ENCODE assay signal across 16 cellular contexts in the genomic region with DNA sequence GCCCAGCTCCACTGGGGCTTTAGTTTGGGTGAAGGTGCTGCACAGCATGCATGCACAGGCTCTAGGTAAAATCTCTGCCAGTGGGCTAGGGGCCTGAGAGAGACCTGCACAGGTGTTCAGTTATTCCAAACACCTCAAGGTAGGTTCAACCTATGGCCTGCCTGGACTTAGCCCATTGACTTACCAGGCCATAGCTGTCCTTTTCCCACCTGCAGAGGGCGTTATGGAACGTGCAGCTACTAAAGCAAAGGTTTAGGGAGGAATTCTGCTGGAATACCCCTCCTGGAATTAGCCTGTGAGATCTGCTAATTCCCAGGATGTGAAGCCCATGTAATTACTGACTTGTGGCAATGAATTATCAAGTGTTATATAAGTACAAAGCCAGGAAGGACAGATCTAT. TPM values are rescaled to one million over a fixed set of nuclear protein-coding genes. Genes with fewer than 3 reads are reported as not detected.
DNase-seq lines count a peak whose midpoint lies in the region; ATAC-seq, FAIRE-seq and TF ChIP-seq lines count a peak whose summit lies in the region.
"Had no signal": no experiment of that assay in that cellular context is flagged by ENCODE, and none has a peak within 500 bp of the region (broad histone marks: within the 10 kb centered on the region; RNA-seq: fewer than 3 reads in every experiment).

No MANE protein-coding gene starts in this region.

- H3K4me3 ChIP-seq in H7 (ENCODE audit: insufficient read depth, low read depth, low read length) (no peak overlapping the region), GM12878 (no peak overlapping the region), keratinocyte (ENCODE audit: control insufficient read depth in 2 of 3, extremely low read depth in 1 of 3, insufficient read depth in 2 of 3, low read depth in 1 of 3, low read length in 3 of 3) (no peak overlapping the region), gastroesophageal sphincter (no peak overlapping the region)
- H3K4me3 ChIP-seq: MG63 had no signal

- no peak overlapping the region for H3K4me3 Mint-ChIP-seq in natural killer cell
- H3K4me3 Mint-ChIP-seq: activated naive CD4-positive, alpha-beta T cell treated with anti-CD3 and anti-CD28 coated beads for 36 hours; CD8-positive, alpha-beta memory T cell; stimulated activated naive CD8-positive, alpha-beta T cell treated with anti-CD3 and anti-CD28 coated beads, Interleukin-15, Interleukin-2, amounts not matched to agents 100 ng/mL and 50 ng/mL, for 24 hours had no signal

- no peaks in the 10 kb centered on the region for H3K9me1 ChIP-seq in keratinocyte (ENCODE audit: control insufficient read depth, extremely low read depth, insufficient read depth, low read length)

- H3K36me3 ChIP-seq in H7 (replicated peaks; ENCODE audit: control insufficient read depth, insufficient read depth, low read length) = no peaks in the 10 kb centered on the region
- H3K36me3 ChIP-seq in GM12878 (ENCODE audit: control insufficient read depth in 2 of 2, insufficient read depth in 2 of 2, low read length in 1 of 2) = no peaks in the 10 kb centered on the region
- no peaks in the 10 kb centered on the region for H3K36me3 ChIP-seq in keratinocyte (ENCODE audit: control insufficient read depth in 2 of 2, extremely low read depth in 1 of 2, insufficient read depth in 2 of 2, low read length in 2 of 2)
- no peaks in the 10 kb centered on the region for H3K36me3 ChIP-seq in gastroesophageal sphincter
- H3K36me3 ChIP-seq: MG63 had no signal

- TF ChIP-seq EP300 in GM12878 (IDR thresholded peaks at IDR 0.05; ENCODE audit: borderline replicate concordance in 1 of 2, control insufficient read depth in 1 of 2, low read depth in 2 of 2, low read length in 2 of 2) (no peak), gastroesophageal sphincter (IDR thresholded peaks at IDR 0.05) (no peak)

- H3K27ac ChIP-seq in GM12878 (ENCODE audit: control insufficient read depth, insufficient read depth) (no peak overlapping the region), keratinocyte (ENCODE audit: control insufficient read depth, insufficient read depth, low read length) (no peak overlapping the region), gastroesophageal sphincter (no peak overlapping the region)

- in situ Hi-C loops in GM12878 (cut with MboI) = loop anchor here (25.0 kb wide), 1 partner anchor 290 kb away; no protein-coding TSS in a partner anchor

- CTCF ChIA-PET in GM12878 (lab: Yijun Ruan, JAX) = interaction anchor here (1.3 to 1.6 kb wide), 2 partner anchors 10 to 14 kb away, joined by 5 to 6 read pairs; no protein-coding TSS in a partner anchor

- no peak overlapping the region for H3K27ac Mint-ChIP-seq in natural killer cell
- H3K27ac Mint-ChIP-seq: activated naive CD4-positive, alpha-beta T cell treated with anti-CD3 and anti-CD28 coated beads for 36 hours; CD8-positive, alpha-beta memory T cell; stimulated activated naive CD8-positive, alpha-beta T cell treated with anti-CD3 and anti-CD28 coated beads, Interleukin-15, Interleukin-2, amounts not matched to agents 100 ng/mL and 50 ng/mL, for 24 hours had no signal

- dilution Hi-C loops in keratinocyte (cut with MboI; ENCODE audit: extremely low pct_ligation_motif_present, low sequenced_read_pairs) = no loop called here

- H3K9ac ChIP-seq in GM12878 (ENCODE audit: control insufficient read depth, insufficient read depth, low read length) (no peak overlapping the region), keratinocyte (ENCODE audit: control insufficient read depth, extremely low read depth, insufficient read depth, low read length) (no peak overlapping the region)

- peaks cover 0 to 2% of the 10 kb centered on the region in 2 donors for H3K9me3 Mint-ChIP-seq in natural killer cell
- H3K9me3 Mint-ChIP-seq: activated naive CD4-positive, alpha-beta T cell treated with anti-CD3 and anti-CD28 coated beads for 36 hours; stimulated activated naive CD8-positive, alpha-beta T cell treated with anti-CD3 and anti-CD28 coated beads, Interleukin-15, Interleukin-2, amounts not matched to agents 100 ng/mL and 50 ng/mL, for 24 hours had no signal

- WGBS in GM12878 (ENCODE audit: insufficient coverage, insufficient replicate concordance, low lambda C conversion rate, missing lambda C conversion rate) = 0% methylated on average over 2 of the region's 2 CpGs
- WGBS in gastroesophageal sphincter (ENCODE audit: low coverage in 1 of 2), 2 donors = no CpG with 5 or more reads among the region's 2 CpGs

- peak; percentile 11 to 21 (median 20); a peak in 4 of 6 replicates for TF ChIP-seq CTCF in GM12878 (IDR thresholded peaks at IDR 0.05 in 2 of 3, conservative IDR thresholded peaks at IDR 0.05 in 1 of 3; ENCODE audit: control insufficient read depth in 2 of 3, extremely low read depth in 1 of 3, insufficient read depth in 1 of 3, low read depth in 3 of 3, low read length in 3 of 3)
- TF ChIP-seq CTCF in keratinocyte (optimal IDR thresholded peaks at IDR 0.05 in 1 of 3, IDR thresholded peaks at IDR 0.05 in 1 of 3, conservative IDR thresholded peaks at IDR 0.05 in 1 of 3; ENCODE audit: extremely low read depth in 1 of 3, insufficient read depth in 2 of 3, low read length in 3 of 3) = peak; percentile 24 to 62 (median 42)
- no peak for TF ChIP-seq CTCF in gastroesophageal sphincter (IDR thresholded peaks at IDR 0.05)
- TF ChIP-seq CTCF in natural killer cell (IDR thresholded peaks at IDR 0.05) = no peak

- no peaks in the 10 kb centered on the region for H4K20me1 ChIP-seq in GM12878 (ENCODE audit: control insufficient read depth, insufficient read depth)
- H4K20me1 ChIP-seq in keratinocyte (ENCODE audit: control insufficient read depth, extremely low read depth, insufficient read depth, low read length) = no peaks in the 10 kb centered on the region

- no peak overlapping the region for H3K4me2 ChIP-seq in GM12878 (ENCODE audit: control insufficient read depth, insufficient read depth)
- H3K4me2 ChIP-seq in keratinocyte (ENCODE audit: control insufficient read depth, extremely low read depth, insufficient read depth, low read depth, low read length) = no peak overlapping the region

- peaks cover 48% of the 10 kb centered on the region for H3K27me3 ChIP-seq in H7 (ENCODE audit: control insufficient read depth, insufficient read depth, low read length)
- H3K27me3 ChIP-seq in GM12878 (replicated peaks in 1 of 2; ENCODE audit: control insufficient read depth in 2 of 2, insufficient read depth in 2 of 2, low read length in 1 of 2) = peaks cover 13 to 33% of the 10 kb centered on the region in 2 experiments
- peaks cover 57% of the 10 kb centered on the region for H3K27me3 ChIP-seq in keratinocyte (ENCODE audit: control insufficient read depth, extremely low read depth, insufficient read depth, low read length)
- peaks cover 73% of the 10 kb centered on the region for H3K27me3 ChIP-seq in gastroesophageal sphincter

- DNase-seq in DMS53 treated with DMSO at 0.1 percent for 48 hours (lab: John Stamatoyannopoulos, UW; ENCODE audit: unreplicated experiment) (peak; percentile 29), H7 (peak; percentile 70), GM12878 (ENCODE audit: low read depth, low spot score) (no peak), keratinocyte (ENCODE audit: low read depth, low spot score) (no peak), activated gamma-delta T cell treated with Interleukin-2 at 50 U/mL for 16 hours (no peak), natural killer cell (no peak)
- DNase-seq: activated CD4-positive, alpha-beta T cell treated with anti-CD3 and anti-CD28 coated beads, Interleukin-2, amount 50 U/mL, for 1 hour; activated naive CD4-positive, alpha-beta T cell treated with anti-CD3 and anti-CD28 coated beads for 36 hours; CD8-positive, alpha-beta memory T cell; foreskin melanocyte; MG63; stimulated activated CD4-positive, alpha-beta T cell treated with anti-CD3 and anti-CD28 coated beads, Interleukin-4, amount 100 ng/mL, for 1 hour had no signal

- peaks cover 10% of the 10 kb centered on the region for H3K4me1 ChIP-seq in GM12878 (ENCODE audit: control insufficient read depth, insufficient read depth, low read length)
- H3K4me1 ChIP-seq in keratinocyte (ENCODE audit: control insufficient read depth, extremely low read depth, insufficient read depth, low read length) = no peaks in the 10 kb centered on the region
- H3K4me1 ChIP-seq in gastroesophageal sphincter = peaks cover 0 to 35% (median 27%) of the 10 kb centered on the region in 3 donors

- no peak for TF ChIP-seq RAD21 in GM12878 (IDR thresholded peaks at IDR 0.05; ENCODE audit: insufficient read depth, low read depth, low read length)

- POLR2A ChIA-PET in GM12878 (lab: Charles Lee) = no interaction called here

- H3K9me3 ChIP-seq in GM12878 (replicated peaks; ENCODE audit: control insufficient read depth, insufficient read depth, low read length) = no peaks in the 10 kb centered on the region; the same call in 2 of the 3 replicates
- no peaks in the 10 kb centered on the region for H3K9me3 ChIP-seq in keratinocyte (ENCODE audit: control insufficient read depth, low read depth, low read length)
- peaks cover 0 to 8% (median 0%) of the 10 kb centered on the region in 3 donors for H3K9me3 ChIP-seq in gastroesophageal sphincter
- H3K9me3 ChIP-seq: MG63 had no signal

- no TSS peak for BruUV-seq in GM12878 (replicated peaks; lab: Mats Ljungman, UMichigan)

- peaks cover 4% of the 10 kb centered on the region in 2 donors for H3K4me1 Mint-ChIP-seq in natural killer cell

- ATAC-seq in GM12878 = no peak
- no peak for ATAC-seq in gastroesophageal sphincter
- no peak for ATAC-seq in HG02981 (IDR thresholded peaks at IDR 0.05; ENCODE audit: unreplicated experiment)
- ATAC-seq in natural killer cell = no peak

- TF ChIP-seq POLR2A in GM12878 (IDR thresholded peaks at IDR 0.05; ENCODE audit: low read depth, low read length) (no peak), gastroesophageal sphincter (IDR thresholded peaks at IDR 0.05) (no peak)

- SMC1A ChIA-PET in GM12878 (lab: Charles Lee; ENCODE audit: uncharacterized antibody, unreplicated experiment) = interaction anchor here (0.5 to 1.3 kb wide), 2 partner anchors 9 to 809 kb away, joined by 3 to 6 read pairs; no protein-coding TSS in a partner anchor

- peaks cover 8% of the 10 kb centered on the region for H3K36me3 Mint-ChIP-seq in natural killer cell

- H3K79me2 ChIP-seq in GM12878 (ENCODE audit: control insufficient read depth, insufficient read depth, low read length) (no peaks in the 10 kb centered on the region), keratinocyte (ENCODE audit: control insufficient read depth, insufficient read depth, low read length) (no peaks in the 10 kb centered on the region)

- peaks cover 27 to 43% of the 10 kb centered on the region in 2 donors for H3K27me3 Mint-ChIP-seq in natural killer cell (ENCODE audit: low read depth in 2 of 2)

- intact Hi-C loops in GM12878 (cut with micrococcal nuclease; ENCODE audit: unreplicated experiment) (no loop called here), natural killer cell (cut with micrococcal nuclease) (no loop called here)

- H2AFZ ChIP-seq in GM12878 (ENCODE audit: control insufficient read depth, low read depth, low read length) = no peak overlapping the region
- no peak overlapping the region for H2AFZ ChIP-seq in keratinocyte (ENCODE audit: control insufficient read depth, low read length)

- FAIRE-seq in GM12878 (lab: Jason Lieb, UNC) (no peak), keratinocyte (lab: Jason Lieb, UNC) (peak; percentile 57)

- RAD21 ChIA-PET in GM12878 (lab: Charles Lee; ENCODE audit: unreplicated experiment) = no interaction called here

RNA-seq across cellular contexts. Expression of a gene that starts 3.6 kb away (rescaled TPM):
- total RNA-seq in H7 (2014; rRNA removed; shearing (Covaris generic)) = 0.28 and 0.59 TPM in 2 replicates
- not detected in 2 replicates for total RNA-seq in GM12878 (2013; cell fraction: nucleolus; rRNA removed)
- total RNA-seq in GM12878 (2014; rRNA removed) = 0.06 TPM in 1 of 2 replicates, not detected in the other
- not detected in 2 replicates for total RNA-seq in GM12878 (2014; rRNA removed; fragmentation: Illumina TruSeq; extraction: Trizol)
- total RNA-seq in GM12878 (2021) = not detected in 2 replicates
- not detected for polyA plus RNA-seq in GM12878 (2011; ENCODE audit: low read depth)
- under 0.01 and 0.01 TPM in 2 replicates for polyA plus RNA-seq in GM12878 (2011; rRNA removed)
- under 0.01 TPM in 2 replicates for polyA plus RNA-seq in GM12878 (2011; cell fraction: cytosol; rRNA removed)
- 0.01 TPM in 1 of 2 replicates, not detected in the other for polyA plus RNA-seq in GM12878 (2011; cell fraction: nucleus; rRNA removed)
- 0.01 TPM in 1 of 2 replicates, not detected in the other for polyA plus RNA-seq in GM12878 (2012)
- polyA plus RNA-seq in GM12878 (2014; fragmentation: Illumina TruSeq; extraction: Trizol) = not detected in 2 replicates
- not detected for polyA plus RNA-seq in GM12878 (2014; fragmentation: Nextera tagmentation; extraction: Ambion mirVana)
- 0.03 TPM in 1 of 2 replicates, not detected in the other for polyA plus RNA-seq in GM12878 (2014; rRNA removed)
- polyA plus RNA-seq in GM12878 (2016; fragmentation: Nextera tagmentation; extraction: Ambion mirVana) = not detected
- not detected in 2 replicates for polyA minus RNA-seq in GM12878 (2011; rRNA and poly(A)+ RNA removed)
- not detected in 2 replicates for polyA minus RNA-seq in GM12878 (2011; cell fraction: cytosol; rRNA and poly(A)+ RNA removed)
- polyA minus RNA-seq in GM12878 (2011; cell fraction: nucleus; rRNA and poly(A)+ RNA removed) = not detected in 2 replicates
- not detected in 3 replicates for polyA plus RNA-seq in keratinocyte
- polyA plus RNA-seq in keratinocyte (2011; ENCODE audit: low read depth) = not detected
- polyA plus RNA-seq in keratinocyte (2011; cell fraction: cytosol; rRNA removed) = not detected in 2 replicates
- polyA plus RNA-seq in keratinocyte (2011; cell fraction: nucleus; rRNA removed) = not detected in 2 replicates
- polyA plus RNA-seq in keratinocyte (2012; ENCODE audit: low replicate concordance) = not detected in 2 replicates
- polyA minus RNA-seq in keratinocyte = not detected in 3 replicates
- polyA minus RNA-seq in keratinocyte (2011; cell fraction: cytosol; rRNA and poly(A)+ RNA removed) = not detected
- not detected in 2 replicates for polyA minus RNA-seq in keratinocyte (2011; cell fraction: nucleus; rRNA and poly(A)+ RNA removed)
- total RNA-seq in gastroesophageal sphincter = under 1 TPM in 2 of 4 donors, not detected in 2; 0.08 to 0.13 TPM
- total RNA-seq in natural killer cell = not detected
- total RNA-seq: activated naive CD4-positive, alpha-beta T cell treated with anti-CD3 and anti-CD28 coated beads for 36 hours; CD8-positive, alpha-beta memory T cell; lung microvascular endothelial cell had no signal
- polyA plus RNA-seq: CD8-positive, alpha-beta memory T cell had no signal

Comparison
In these comparisons a context has a peak if more than half of its experiments do, and no peak if none do; other contexts are left out.
1. DNase-seq: peak in DMS53 treated with DMSO at 0.1 percent for 48 hours (single experiment) and H7 (single experiment); none in GM12878 (single experiment), keratinocyte (single experiment), activated gamma-delta T cell treated with Interleukin-2 at 50 U/mL for 16 hours (single experiment) and natural killer cell (single experiment).
2. CTCF ChIP-seq: peak in GM12878 (3 of 3) and keratinocyte (3 of 3); none in gastroesophageal sphincter (0 of 4) and natural killer cell (single experiment).